8 cellular contexts compared by ENCODE assay signal in genomic region chr5:180089628-180090027, GRCh38. TPM values are rescaled to one million over a fixed set of nuclear protein-coding genes. Genes with fewer than 3 reads are reported as not detected.
DNase-seq lines count a peak whose midpoint lies in the region; ATAC-seq and TF ChIP-seq lines count a peak whose summit lies in the region.
"Not testable (repeated sequence)": the region's sequence is repeated elsewhere in the genome, so short reads cannot be mapped to it uniquely, and the experiment has no call there.

No MANE protein-coding gene starts in this region.

- H3K27ac Mint-ChIP-seq in CD8-positive, alpha-beta T cell = not testable (repeated sequence)
- peak overlapping the region; percentile 97 for H3K27ac Mint-ChIP-seq in endodermal cell
- H3K27ac Mint-ChIP-seq in natural killer cell = peak overlapping the region in 1 of 2 donors; percentile 76

- not testable (repeated sequence) for H3K4me3 ChIP-seq in CD8-positive, alpha-beta T cell (ENCODE audit: low read depth, low read length)
- H3K4me3 ChIP-seq in Panc1 (ENCODE audit: low read depth in 2 of 2, low read length in 2 of 2) (peak overlapping the region; percentile 51 to 69), adipocyte (ENCODE audit: low read length) (peak overlapping the region; percentile 79), endodermal cell (ENCODE audit: low read length) (peak overlapping the region; percentile 81), iPS-18c (ENCODE audit: insufficient read depth, low read depth, low read length) (peak overlapping the region; percentile 57; the same call in 1 of the 2 replicates), sigmoid colon (peak overlapping the region in 3 of 4 donors; percentile 51 to 69 (median 62)), upper lobe of left lung (peak overlapping the region in 3 of 4 donors; percentile 49 to 59 (median 55))

- TF ChIP-seq EP300 in sigmoid colon (IDR thresholded peaks at IDR 0.05); upper lobe of left lung (IDR thresholded peaks at IDR 0.05): not testable (repeated sequence)

- H3K9me3 ChIP-seq in CD8-positive, alpha-beta T cell (ENCODE audit: low read length); Panc1 (ENCODE audit: control insufficient read depth, insufficient read depth, low read depth, low read length); adipocyte (ENCODE audit: control insufficient read depth, low read length); endodermal cell (ENCODE audit: control insufficient read depth, low read length); iPS-18c (ENCODE audit: control insufficient read depth, insufficient read depth, low read length); sigmoid colon; upper lobe of left lung: not testable (repeated sequence)

- H3K36me3 ChIP-seq in CD8-positive, alpha-beta T cell (ENCODE audit: insufficient read depth, low read length); Panc1 (ENCODE audit: control insufficient read depth, insufficient read depth, low read length); adipocyte (ENCODE audit: control insufficient read depth, insufficient read depth, low read length, severe bottlenecking); endodermal cell (ENCODE audit: control insufficient read depth, insufficient read depth, low read length); sigmoid colon; upper lobe of left lung: not testable (repeated sequence)

- H3K4me3 Mint-ChIP-seq in CD8-positive, alpha-beta T cell = peak overlapping the region; percentile 86
- H3K4me3 Mint-ChIP-seq in endodermal cell = peak overlapping the region; percentile 71
- peak overlapping the region; percentile 80 for H3K4me3 Mint-ChIP-seq in natural killer cell

- not testable (repeated sequence) for H3K9me3 Mint-ChIP-seq in CD8-positive, alpha-beta T cell; endodermal cell; natural killer cell

- intact Hi-C loops in CD8-positive, alpha-beta T cell (cut with DNase I, micrococcal nuclease) = loop anchor here (1.0 to 5.0 kb wide), 9 partner anchors 17 to 327 kb away; partner anchors contain the start of genes MRNIP (in 1 of the 2), RNF130 (in 1 of the 2) and TBC1D9B (in 1 of the 2)
- intact Hi-C loops in Panc1 (cut with micrococcal nuclease; ENCODE audit: unreplicated experiment) = loop anchor here (10.0 kb wide), 1 partner anchor 235 kb away; the partner anchor contains the start of gene MRNIP
- intact Hi-C loops in natural killer cell (cut with micrococcal nuclease) = loop anchor here (2.0 to 5.0 kb wide), 2 partner anchors 82 to 287 kb away; no protein-coding TSS in a partner anchor
- intact Hi-C loops in sigmoid colon (cut with DNase I) = loop anchor here (1.0 kb wide), 3 partner anchors 18 to 181 kb away; partner anchors contain the start of gene RNF130

- H3K9ac ChIP-seq in adipocyte (ENCODE audit: low read length) (peak overlapping the region; percentile 79), endodermal cell (ENCODE audit: extremely low read depth, low read length, poor library complexity, severe bottlenecking) (peak overlapping the region; percentile 62)

- not testable (repeated sequence) for TF ChIP-seq POLR2A in sigmoid colon (IDR thresholded peaks at IDR 0.05); upper lobe of left lung (IDR thresholded peaks at IDR 0.05)

- in situ Hi-C loops in Panc1 (cut with HindIII; ENCODE audit: low pct_unique_long_range_greater_than_20kb, low sequenced_read_pairs) = not testable (repeated sequence)

- CTCF ChIA-PET in CD8-positive, alpha-beta T cell (lab: Charles Lee) = interaction anchor here (0.7 to 2.2 kb wide), 6 partner anchors 9 to 288 kb away, joined by 3 to 10 read pairs (median 4); no protein-coding TSS in a partner anchor
- CTCF ChIA-PET in Panc1 (lab: Charles Lee) = interaction anchor here (0.6 to 0.7 kb wide), 2 partner anchors 90 to 466 kb away, joined by 7 read pairs; no protein-coding TSS in a partner anchor

- H3K36me3 Mint-ChIP-seq in CD8-positive, alpha-beta T cell; endodermal cell (ENCODE audit: low read depth); natural killer cell: not testable (repeated sequence)

- TF ChIP-seq CTCF in CD8-positive, alpha-beta T cell (IDR thresholded peaks at IDR 0.05); Panc1 (IDR thresholded peaks at IDR 0.05); endodermal cell (conservative IDR thresholded peaks at IDR 0.05); natural killer cell (IDR thresholded peaks at IDR 0.05); sigmoid colon (IDR thresholded peaks at IDR 0.05); upper lobe of left lung (IDR thresholded peaks at IDR 0.05): not testable (repeated sequence)

- not testable (repeated sequence) for BruUV-seq in Panc1 (replicated peaks; lab: Mats Ljungman, UMichigan)

- H3K27me3 ChIP-seq in CD8-positive, alpha-beta T cell (ENCODE audit: insufficient read depth, low read length); Panc1 (ENCODE audit: control insufficient read depth, insufficient read depth, low read length); adipocyte (replicated peaks; ENCODE audit: control insufficient read depth, insufficient read depth, low read length); endodermal cell (ENCODE audit: control insufficient read depth, insufficient read depth, low read length, poor library complexity, severe bottlenecking); sigmoid colon; upper lobe of left lung: not testable (repeated sequence)

- not testable (repeated sequence) for H3K27me3 Mint-ChIP-seq in CD8-positive, alpha-beta T cell (ENCODE audit: low read depth); endodermal cell (ENCODE audit: insufficient read depth)
- H3K27me3 Mint-ChIP-seq in natural killer cell (ENCODE audit: low read depth in 2 of 2) = peaks cover 21% of the 10 kb centered on the region in 2 donors

- ATAC-seq in CD8-positive, alpha-beta T cell; Panc1; natural killer cell; upper lobe of left lung (ENCODE audit: low FRiP score in 2 of 2): not testable (repeated sequence)

- peaks cover 20% of the 10 kb centered on the region for H3K4me1 ChIP-seq in CD8-positive, alpha-beta T cell (ENCODE audit: insufficient read depth, low read length)
- not testable (repeated sequence) for H3K4me1 ChIP-seq in Panc1 (ENCODE audit: control insufficient read depth, insufficient read depth, low read length); adipocyte (ENCODE audit: control insufficient read depth, insufficient read depth, low read length); endodermal cell (ENCODE audit: control insufficient read depth, insufficient read depth, low read length); sigmoid colon
- peaks cover 17 to 24% (median 19%) of the 10 kb centered on the region in 4 donors for H3K4me1 ChIP-seq in upper lobe of left lung

- DNase-seq in CD8-positive, alpha-beta T cell; Panc1 (ENCODE audit: low read depth, low spot score); adipocyte (ENCODE audit: low read depth); endodermal cell; natural killer cell; sigmoid colon; upper lobe of left lung: not testable (repeated sequence)

- peaks cover 30% of the 10 kb centered on the region for H3K4me1 Mint-ChIP-seq in CD8-positive, alpha-beta T cell (ENCODE audit: low read depth)
- not testable (repeated sequence) for H3K4me1 Mint-ChIP-seq in endodermal cell
- peaks cover 28 to 43% of the 10 kb centered on the region in 2 donors for H3K4me1 Mint-ChIP-seq in natural killer cell

- 73 to 95% methylated on average over 9 to 15 of the region's 18 CpGs for WGBS in endodermal cell (ENCODE audit: insufficient coverage in 1 of 2, insufficient read length in 1 of 2), 2 experiments
- WGBS in sigmoid colon, 2 donors = 82 to 90% methylated on average over 18 of the region's 18 CpGs
- WGBS in upper lobe of left lung, 2 donors = 76 to 86% methylated on average over 18 of the region's 18 CpGs

- POLR2A ChIA-PET in CD8-positive, alpha-beta T cell (lab: Charles Lee); Panc1 (lab: Charles Lee): not testable (repeated sequence)

- not testable (repeated sequence) for H3K27ac ChIP-seq in CD8-positive, alpha-beta T cell (ENCODE audit: low read depth, low read length); Panc1 (ENCODE audit: low read length)
- H3K27ac ChIP-seq in endodermal cell (ENCODE audit: low read depth, low read length) = peak overlapping the region; percentile 92
- H3K27ac ChIP-seq in sigmoid colon = peak overlapping the region; percentile 76 to 82 (median 80)
- peak overlapping the region in 1 of 4 donors; percentile 82 for H3K27ac ChIP-seq in upper lobe of left lung

RNA-seq across cellular contexts. Expression of gene RNF130, which starts 18.1 kb away (rescaled TPM):
- 10 to 100 TPM; 13.9 to 15.8 TPM for total RNA-seq in CD8-positive, alpha-beta T cell
- total RNA-seq in Panc1 (2021; ENCODE audit: unreplicated experiment) = 73.1 TPM
- 89.7 TPM for polyA plus RNA-seq in Panc1 (2012; ENCODE audit: insufficient read length)
- 10 to 100 TPM; 64.7 to 74.4 TPM for total RNA-seq in endodermal cell
- polyA plus RNA-seq in endodermal cell (2013, experiment 1 of 2) = 120 TPM
- 106 TPM for polyA plus RNA-seq in endodermal cell (2013, experiment 2 of 2)
- 10 to 100 TPM; 24.4 to 35.0 (median 25.5) TPM for total RNA-seq in natural killer cell
- 100 to 1,000 TPM in 3 of 4 donors, 10 to 100 TPM in 1; 64.1 to 144 (median 117) TPM for total RNA-seq in sigmoid colon
- 10 to 100 TPM; 34.3 to 41.4 (median 37.5) TPM for polyA plus RNA-seq in sigmoid colon
- total RNA-seq in upper lobe of left lung = 100 to 1,000 TPM in 3 of 6 donors, 10 to 100 TPM in 3; 54.5 to 137 (median 98.2) TPM
